In the genomic region with DNA sequence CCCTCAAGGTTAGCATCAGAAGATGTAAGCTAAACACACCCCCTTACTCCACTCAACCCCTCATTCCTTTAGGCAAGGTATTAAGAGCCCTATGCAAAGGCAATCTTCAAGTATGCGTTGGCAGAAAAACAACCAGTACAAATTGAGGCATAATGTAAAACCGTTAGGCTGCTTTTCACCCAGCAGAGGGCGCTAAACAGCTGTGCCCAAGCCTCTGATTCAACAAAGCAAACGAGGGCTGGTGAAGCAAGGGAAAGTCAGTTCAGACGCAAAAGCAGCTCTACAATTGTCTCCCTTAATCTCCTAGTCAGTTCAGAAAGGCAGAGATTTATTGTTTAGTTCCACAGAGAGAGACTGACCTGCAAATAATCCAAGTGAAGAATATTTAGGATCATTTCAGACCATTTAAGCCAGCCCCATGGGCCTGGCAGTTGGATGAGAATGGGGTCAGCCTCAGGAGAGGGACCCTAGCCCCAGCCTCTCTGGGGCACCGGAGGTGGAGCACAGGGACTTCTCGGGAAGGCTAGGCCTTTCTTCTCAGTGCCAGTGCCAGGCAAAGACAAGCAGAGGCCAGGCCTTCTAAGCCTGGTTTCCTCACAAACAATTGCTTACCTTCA, we compare ENCODE assay signal across 8 cellular contexts. TPM values are rescaled to one million over a fixed set of nuclear protein-coding genes. Genes with fewer than 3 reads are reported as not detected.
DNase-seq lines count a peak whose midpoint lies in the region; ATAC-seq and TF ChIP-seq lines count a peak whose summit lies in the region.

No MANE protein-coding gene starts in this region.

- no peaks in the 10 kb centered on the region for H3K9me3 Mint-ChIP-seq in Calu3 (ENCODE audit: low read depth, unreplicated experiment)

- H3K27ac Mint-ChIP-seq in Calu3 (ENCODE audit: unreplicated experiment) = no peak overlapping the region

- intact Hi-C loops in Calu3 (cut with micrococcal nuclease; ENCODE audit: unreplicated experiment) = loop anchor here (5.0 to 10.0 kb wide), 2 partner anchors 65 to 333 kb away; partner anchors contain the start of gene EXD2

- ATAC-seq in HG02678 (IDR thresholded peaks at IDR 0.05; ENCODE audit: unreplicated experiment) = peak; percentile 56
- no peak for ATAC-seq in GM18873 (IDR thresholded peaks at IDR 0.05; ENCODE audit: low FRiP score, unreplicated experiment)

- H3K27me3 Mint-ChIP-seq in Calu3 (ENCODE audit: unreplicated experiment) = no peaks in the 10 kb centered on the region

- no peak overlapping the region for H3K4me3 Mint-ChIP-seq in Calu3 (ENCODE audit: low read depth, unreplicated experiment)

- no peaks in the 10 kb centered on the region for H3K27me3 ChIP-seq in kidney epithelial cell (ENCODE audit: control insufficient read depth, insufficient read depth, low read length)

- H3K4me3 ChIP-seq in kidney epithelial cell (ENCODE audit: low read depth, low read length) = no peak overlapping the region

- BruUV-seq in Calu3 (replicated peaks; lab: Mats Ljungman, UMichigan) = no TSS peak

- CTCF ChIA-PET in Calu3 (lab: Charles Lee) = interaction anchor here (0.6 to 1.7 kb wide), 7 partner anchors 22 to 348 kb away, joined by 3 to 5 read pairs (median 3); partner anchors contain the start of gene EXD2

- peak; percentile 57 for TF ChIP-seq CTCF in Calu3 (IDR thresholded peaks at IDR 0.05; ENCODE audit: unreplicated experiment)
- TF ChIP-seq CTCF in kidney epithelial cell (IDR thresholded peaks at IDR 0.05; ENCODE audit: insufficient read depth, low read length, poor library complexity, severe bottlenecking) = peak; percentile 98

- no peaks in the 10 kb centered on the region for H3K36me3 Mint-ChIP-seq in Calu3 (ENCODE audit: insufficient read depth, unreplicated experiment)

- H3K36me3 ChIP-seq in kidney epithelial cell (ENCODE audit: control insufficient read depth, insufficient read depth, low read length) = no peaks in the 10 kb centered on the region

- DNase-seq in Calu3 (peak; percentile 64), NCI-H345 (lab: John Stamatoyannopoulos, UW) (peak; percentile 80), kidney epithelial cell (ENCODE audit: low read depth) (peak; percentile 56)
- peak; percentile 56 for DNase-seq in activated CD4-positive, CD25-positive, alpha-beta regulatory T cell treated with anti-CD3 and anti-CD28 coated beads, Interleukin-2, amount 50 U/mL, for 16 hours (ENCODE audit: low read depth, low spot score)
- peak; percentile 64 for DNase-seq in central memory CD4-positive, alpha-beta T cell
- peak; percentile 30 to 40 for DNase-seq in stimulated activated CD4-positive, alpha-beta T cell treated with anti-CD3 and anti-CD28 coated beads, Interleukin-1b, Interleukin-23, amount 100 ng/mL, for 1 hour (ENCODE audit: low read depth in 2 of 2)

- peaks cover 17% of the 10 kb centered on the region for H3K4me1 Mint-ChIP-seq in Calu3 (ENCODE audit: low read depth, unreplicated experiment)

RNA-seq across cellular contexts. Expression of gene DCAF5, which starts 23.5 kb away (rescaled TPM):
- 23.5 and 31.5 TPM in 2 replicates for total RNA-seq in Calu3 (2022)
- total RNA-seq in kidney epithelial cell = 23.6 and 25.9 TPM in 2 replicates
